8 cellular contexts compared by ENCODE assay signal in genomic region chr1:205811660-205812059, GRCh38. TPM values are rescaled to one million over a fixed set of nuclear protein-coding genes. Genes with fewer than 3 reads are reported as not detected.
DNase-seq lines count a peak whose midpoint lies in the region; ATAC-seq lines count a peak whose summit lies in the region.

No MANE protein-coding gene starts in this region.

- peaks cover 9% of the 10 kb centered on the region for H3K36me3 Mint-ChIP-seq in activated naive CD8-positive, alpha-beta T cell treated with anti-CD3 and anti-CD28 coated beads, Interleukin-2, amount 10 ng/mL, durations not matched to agents 7 days and 5 days

- H3K27me3 Mint-ChIP-seq in activated naive CD8-positive, alpha-beta T cell treated with anti-CD3 and anti-CD28 coated beads, Interleukin-2, amount 10 ng/mL, durations not matched to agents 7 days and 5 days = peaks cover 7% of the 10 kb centered on the region
- H3K27me3 Mint-ChIP-seq in stimulated activated naive CD8-positive, alpha-beta T cell treated with anti-CD3 and anti-CD28 coated beads, Interleukin-15, amount 100 ng/mL, for 72 hours = no peaks in the 10 kb centered on the region

- H3K9me3 Mint-ChIP-seq in activated naive CD8-positive, alpha-beta T cell treated with anti-CD3 and anti-CD28 coated beads, Interleukin-2, amount 10 ng/mL, durations not matched to agents 7 days and 5 days = no peaks in the 10 kb centered on the region
- no peaks in the 10 kb centered on the region for H3K9me3 Mint-ChIP-seq in stimulated activated naive CD8-positive, alpha-beta T cell treated with anti-CD3 and anti-CD28 coated beads, Interleukin-15, amount 100 ng/mL, for 72 hours

- peak; percentile 61 for DNase-seq in NCI-H1092 treated with DMSO at 0.1 percent for 48 hours (lab: John Stamatoyannopoulos, UW)
- no peak for DNase-seq in NCI-H1092 (lab: John Stamatoyannopoulos, UW)
- DNase-seq in activated naive CD8-positive, alpha-beta T cell treated with anti-CD3 and anti-CD28 coated beads, Interleukin-2, amount 10 ng/mL, durations not matched to agents 7 days and 5 days = no peak
- peak; percentile 56 to 76 for DNase-seq in hippocampal formation (lab: John Stamatoyannopoulos, UW)
- DNase-seq in stimulated activated naive CD8-positive, alpha-beta T cell treated with anti-CD3 and anti-CD28 coated beads, Interleukin-15, amount 100 ng/mL, for 72 hours = no peak
- DNase-seq in kidney glomerular epithelial cell (lab: John Stamatoyannopoulos, UW) = no peak
- DNase-seq in 8988T = no peak
- DNase-seq in DMS79 (lab: John Stamatoyannopoulos, UW) = no peak

- peak overlapping the region; percentile 93 for H3K4me3 Mint-ChIP-seq in activated naive CD8-positive, alpha-beta T cell treated with anti-CD3 and anti-CD28 coated beads, Interleukin-2, amount 10 ng/mL, durations not matched to agents 7 days and 5 days
- peak overlapping the region; percentile 91 to 98 for H3K4me3 Mint-ChIP-seq in stimulated activated naive CD8-positive, alpha-beta T cell treated with anti-CD3 and anti-CD28 coated beads, Interleukin-15, amount 100 ng/mL, for 72 hours

- no peak for ATAC-seq in activated naive CD8-positive, alpha-beta T cell treated with anti-CD3 and anti-CD28 coated beads, Interleukin-2, amount 10 ng/mL, durations not matched to agents 7 days and 5 days (ENCODE audit: low read depth)
- ATAC-seq in stimulated activated naive CD8-positive, alpha-beta T cell treated with anti-CD3 and anti-CD28 coated beads, Interleukin-15, amount 100 ng/mL, for 72 hours = no peak

- peak overlapping the region; percentile 84 for H3K27ac Mint-ChIP-seq in activated naive CD8-positive, alpha-beta T cell treated with anti-CD3 and anti-CD28 coated beads, Interleukin-2, amount 10 ng/mL, durations not matched to agents 7 days and 5 days
- peak overlapping the region; percentile 35 to 83 for H3K27ac Mint-ChIP-seq in stimulated activated naive CD8-positive, alpha-beta T cell treated with anti-CD3 and anti-CD28 coated beads, Interleukin-15, amount 100 ng/mL, for 72 hours

- POLR2A ChIA-PET in activated naive CD8-positive, alpha-beta T cell treated with anti-CD3 and anti-CD28 coated beads, Interleukin-2, amount 10 ng/mL, durations not matched to agents 7 days and 5 days (lab: Charles Lee) = no interaction called here

- peaks cover 30% of the 10 kb centered on the region for H3K4me1 Mint-ChIP-seq in activated naive CD8-positive, alpha-beta T cell treated with anti-CD3 and anti-CD28 coated beads, Interleukin-2, amount 10 ng/mL, durations not matched to agents 7 days and 5 days
- peaks cover 76% of the 10 kb centered on the region for H3K4me1 Mint-ChIP-seq in stimulated activated naive CD8-positive, alpha-beta T cell treated with anti-CD3 and anti-CD28 coated beads, Interleukin-15, amount 100 ng/mL, for 72 hours

RNA-seq across cellular contexts. Expression of gene SLC41A1, which starts 1.3 kb away (rescaled TPM):
- total RNA-seq in activated naive CD8-positive, alpha-beta T cell treated with anti-CD3 and anti-CD28 coated beads, Interleukin-2, amount 10 ng/mL, durations not matched to agents 7 days and 5 days = 10 to 100 TPM; 16.8 to 19.6 TPM

RNA-seq across cellular contexts. Expression of gene RAB29, which starts 36.4 kb away (rescaled TPM):
- total RNA-seq in activated naive CD8-positive, alpha-beta T cell treated with anti-CD3 and anti-CD28 coated beads, Interleukin-2, amount 10 ng/mL, durations not matched to agents 7 days and 5 days = 10 to 100 TPM; 48.5 to 50.6 TPM

RNA-seq across cellular contexts. Expression of gene PM20D1, which starts 38.3 kb away (rescaled TPM):
- total RNA-seq in activated naive CD8-positive, alpha-beta T cell treated with anti-CD3 and anti-CD28 coated beads, Interleukin-2, amount 10 ng/mL, durations not matched to agents 7 days and 5 days = 1 to 10 TPM in 1 of 2 experiments, under 1 TPM in 1; 0.50 to 1.3 TPM

Comparison
In these comparisons a context has a peak if more than half of its experiments do, and no peak if none do; other contexts are left out.
1. DNase-seq: peak in NCI-H1092 treated with DMSO at 0.1 percent for 48 hours (single experiment) and hippocampal formation (2 of 2); none in NCI-H1092 (single experiment), activated naive CD8-positive, alpha-beta T cell treated with anti-CD3 and anti-CD28 coated beads, Interleukin-2, amount 10 ng/mL, durations not matched to agents 7 days and 5 days (single experiment), stimulated activated naive CD8-positive, alpha-beta T cell treated with anti-CD3 and anti-CD28 coated beads, Interleukin-15, amount 100 ng/mL, for 72 hours (0 of 2), kidney glomerular epithelial cell (single experiment), 8988T (single experiment) and DMS79 (single experiment).